Comparison of ENCODE assay signal across 9 cellular contexts in genomic region chr11:76205252-76206076, GRCh38. TPM values are rescaled to one million over a fixed set of nuclear protein-coding genes. Genes with fewer than 3 reads are reported as not detected.
DNase-seq lines count a peak whose midpoint lies in the region; ATAC-seq and TF ChIP-seq lines count a peak whose summit lies in the region.
"Had no signal": no experiment of that assay in that cellular context is flagged by ENCODE, and none has a peak within 500 bp of the region (broad histone marks: within the 10 kb centered on the region; RNA-seq: fewer than 3 reads in every experiment).

No MANE protein-coding gene starts in this region.

- DNase-seq in Right ventricle myocardium superior (peak; percentile 41), left cardiac atrium (no peak), vagina (ENCODE audit: extremely low spot score in 2 of 2) (no peak), NCI-H1417 (lab: John Stamatoyannopoulos, UW) (no peak), SHP77 (lab: John Stamatoyannopoulos, UW) (no peak), H4 (ENCODE audit: low spot score) (no peak)

- H3K36me3 ChIP-seq in muscle layer of colon (ENCODE audit: insufficient read depth, low read length) (no peaks in the 10 kb centered on the region), vagina (no peaks in the 10 kb centered on the region)

- H3K4me1 ChIP-seq in muscle layer of colon (ENCODE audit: insufficient read depth, low read length) (peaks cover 22% of the 10 kb centered on the region), vagina (peaks cover 45% of the 10 kb centered on the region)

- no peak for TF ChIP-seq POLR2A in vagina (IDR thresholded peaks at IDR 0.05)

- TF ChIP-seq CTCF in brain (conservative IDR thresholded peaks at IDR 0.05) = no peak
- TF ChIP-seq CTCF in vagina (IDR thresholded peaks at IDR 0.05) = no peak

- H3K4me3 Mint-ChIP-seq in brain = peak overlapping the region; percentile 76 to 87 (median 83)

- H3K27ac ChIP-seq in muscle layer of colon (ENCODE audit: low read depth, low read length) = no peak overlapping the region
- no peak overlapping the region for H3K27ac ChIP-seq in vagina

- H3K9me3 Mint-ChIP-seq in brain = peaks cover 0 to 2% (median 0%) of the 10 kb centered on the region in 5 experiments

- ATAC-seq in Right ventricle myocardium superior (ENCODE audit: poor library complexity) (no peak), left cardiac atrium (no peak)

- peaks cover 82% of the 10 kb centered on the region for H3K27me3 Mint-ChIP-seq in brain

- no peak overlapping the region for H3K9ac ChIP-seq in muscle layer of colon (ENCODE audit: low read length)

- H3K4me3 ChIP-seq in muscle layer of colon (ENCODE audit: low read depth in 1 of 2, low read length in 2 of 2) (peak overlapping the region; percentile 61 to 81), vagina (peak overlapping the region; percentile 56 to 60)
- H3K4me3 ChIP-seq: mucosa of descending colon had no signal

- no peaks in the 10 kb centered on the region for H3K9me3 ChIP-seq in muscle layer of colon (ENCODE audit: low read length)
- no peaks in the 10 kb centered on the region for H3K9me3 ChIP-seq in vagina
- H3K9me3 ChIP-seq: mucosa of descending colon had no signal

- no peaks in the 10 kb centered on the region for H3K36me3 Mint-ChIP-seq in brain

- intact Hi-C loops in Right ventricle myocardium superior (cut with DNase I) = loop anchor here (2.0 kb wide), 2 partner anchors 29 to 113 kb away; no protein-coding TSS in a partner anchor
- intact Hi-C loops in left cardiac atrium (cut with DNase I) = loop anchor here (2.0 kb wide), 2 partner anchors 115 to 309 kb away; no protein-coding TSS in a partner anchor
- intact Hi-C loops in vagina (cut with DNase I) = no loop called here

- peaks cover 24% of the 10 kb centered on the region for H3K4me1 Mint-ChIP-seq in brain

- peak overlapping the region in 3 of 5 experiments; percentile 12 to 57 (median 44) for H3K27ac Mint-ChIP-seq in brain

- H3K27me3 ChIP-seq in muscle layer of colon (ENCODE audit: control insufficient read depth in 1 of 2, insufficient read depth in 2 of 2, low read length in 2 of 2) (peaks cover 26 to 53% of the 10 kb centered on the region in 2 donors), vagina (no peaks in the 10 kb centered on the region)

RNA-seq across cellular contexts. Expression of gene WNT11, which starts 0.8 kb away (rescaled TPM):
- total RNA-seq in Right ventricle myocardium superior (20.0 TPM), left cardiac atrium (1 to 10 TPM; 3.4 to 6.6 TPM), vagina (6.9 TPM)
- polyA plus RNA-seq in brain (ENCODE audit: insufficient read depth, low read depth, low replicate concordance) = 1.0 TPM
- total RNA-seq in H4 (2014; rRNA removed; shearing (Covaris generic)) = 0.76 TPM in 1 of 2 replicates, not detected in the other
